9 cellular contexts compared by ENCODE assay signal in genomic region chr10:69223028-69223342, GRCh38. TPM values are rescaled to one million over a fixed set of nuclear protein-coding genes. Genes with fewer than 3 reads are reported as not detected.
DNase-seq lines count a peak whose midpoint lies in the region; ATAC-seq and TF ChIP-seq lines count a peak whose summit lies in the region.
"Had no signal": no experiment of that assay in that cellular context is flagged by ENCODE, and none has a peak within 500 bp of the region (broad histone marks: within the 10 kb centered on the region; RNA-seq: fewer than 3 reads in every experiment).

No MANE protein-coding gene starts in this region.

- H3K4me2 ChIP-seq in mammary epithelial cell (ENCODE audit: insufficient read depth, low read depth, low read length) = peak overlapping the region; percentile 86

- dilution Hi-C loops in mammary epithelial cell (cut with HindIII; ENCODE audit: low sequenced_read_pairs) = no loop called here

- H3K9ac ChIP-seq in mammary epithelial cell (ENCODE audit: insufficient read depth, low read length) = no peak overlapping the region

- TF ChIP-seq POLR2A in suprapubic skin (IDR thresholded peaks at IDR 0.05) = no peak

- peak overlapping the region; percentile 59 for H3K4me3 Mint-ChIP-seq in activated T-cell treated with anti-CD3 and anti-CD28 coated beads, Interleukin-2, amount 50 U/mL, for 24 hours

- ATAC-seq in HG03175 (IDR thresholded peaks at IDR 0.05; ENCODE audit: unreplicated experiment) = peak; percentile 21

- TF ChIP-seq CTCF in mammary epithelial cell (conservative IDR thresholded peaks at IDR 0.05 in 1 of 2, IDR thresholded peaks at IDR 0.05 in 1 of 2; ENCODE audit: extremely low read depth in 1 of 2, insufficient read depth in 1 of 2, low read depth in 1 of 2, low read length in 2 of 2) = no peak
- TF ChIP-seq CTCF in suprapubic skin (IDR thresholded peaks at IDR 0.05) = no peak

- TSS peak; percentile 86 for BruUV-seq in mammary epithelial cell (replicated peaks; lab: Mats Ljungman, UMichigan)

- no peak for DNase-seq in activated T-cell treated with anti-CD3 and anti-CD28 coated beads, Interleukin-2, amount 50 U/mL, for 24 hours
- no peak for DNase-seq in activated T-cell treated with anti-CD3 and anti-CD28 coated beads, Interleukin-2, amount 50 U/mL, for 48 hours
- no peak for DNase-seq in mammary epithelial cell
- DNase-seq in suprapubic skin (ENCODE audit: low spot score in 2 of 2) = no peak
- DNase-seq in amniotic stem cell (lab: John Stamatoyannopoulos, UW) = no peak
- no peak for DNase-seq in NCI-H146 treated with DMSO at 0.1 percent for 48 hours (lab: John Stamatoyannopoulos, UW; ENCODE audit: unreplicated experiment)
- no peak for DNase-seq in NCI-H2196 treated with DMSO at 0.1 percent for 48 hours (lab: John Stamatoyannopoulos, UW; ENCODE audit: unreplicated experiment)

- H3K9me3 ChIP-seq in mammary epithelial cell (replicated peaks; ENCODE audit: insufficient read depth, low read length) = no peaks in the 10 kb centered on the region
- no peaks in the 10 kb centered on the region for H3K9me3 ChIP-seq in suprapubic skin
- H3K9me3 ChIP-seq: SJSA1 had no signal

- TF ChIP-seq EP300 in suprapubic skin (IDR thresholded peaks at IDR 0.05) = no peak

- H3K36me3 ChIP-seq in mammary epithelial cell (ENCODE audit: insufficient read depth, low read length) (no peaks in the 10 kb centered on the region), suprapubic skin (no peaks in the 10 kb centered on the region)
- H3K36me3 ChIP-seq: SJSA1 had no signal

- H3K27me3 ChIP-seq in mammary epithelial cell (ENCODE audit: insufficient read depth, low read length) (no peaks in the 10 kb centered on the region), suprapubic skin (peaks cover 4% of the 10 kb centered on the region)
- H3K27me3 ChIP-seq: SJSA1 had no signal

- in situ Hi-C loops in mammary epithelial cell (cut with MboI; ENCODE audit: low sequenced_read_pairs in 2 of 2) = no loop called here

- WGBS in mammary epithelial cell (ENCODE audit: low coverage, missing lambda C conversion rate) = 6% methylated on average over 1 of the region's 1 CpG
- 16% methylated on average over 1 of the region's 1 CpG for WGBS in suprapubic skin

- H2AFZ ChIP-seq in mammary epithelial cell (ENCODE audit: low read depth, low read length) = no peak overlapping the region

- H3K27ac Mint-ChIP-seq in activated T-cell treated with anti-CD3 and anti-CD28 coated beads, Interleukin-2, amount 50 U/mL, for 24 hours = peak overlapping the region; percentile 95

- peak overlapping the region; percentile 79 for H3K27ac ChIP-seq in mammary epithelial cell (ENCODE audit: insufficient read depth, low read depth, low read length)
- H3K27ac ChIP-seq in suprapubic skin = peak overlapping the region; percentile 64
- H3K27ac ChIP-seq: SJSA1 had no signal

- H3K4me1 Mint-ChIP-seq in activated T-cell treated with anti-CD3 and anti-CD28 coated beads, Interleukin-2, amount 50 U/mL, for 24 hours (ENCODE audit: low read depth) = peaks cover 44% of the 10 kb centered on the region

- no peaks in the 10 kb centered on the region for H3K79me2 ChIP-seq in mammary epithelial cell (ENCODE audit: insufficient read depth, low read length)

- intact Hi-C loops in mammary epithelial cell (cut with micrococcal nuclease) = loop anchor here (5.0 kb wide), 1 partner anchor 266 kb away; the partner anchor contains the start of gene DDX21

- H3K4me3 ChIP-seq in mammary epithelial cell (replicated peaks in 1 of 3; ENCODE audit: insufficient read depth in 1 of 3, low read depth in 2 of 3, low read length in 3 of 3) (no peak overlapping the region), suprapubic skin (no peak overlapping the region)
- H3K4me3 ChIP-seq: SJSA1 had no signal

- peaks cover 42% of the 10 kb centered on the region for H3K4me1 ChIP-seq in mammary epithelial cell (ENCODE audit: insufficient read depth, low read length)
- peaks cover 26% of the 10 kb centered on the region for H3K4me1 ChIP-seq in suprapubic skin

- H4K20me1 ChIP-seq in mammary epithelial cell (ENCODE audit: insufficient read depth, low read length) = no peaks in the 10 kb centered on the region

- CTCF ChIA-PET in mammary epithelial cell (lab: Charles Lee; ENCODE audit: low non-redundant PET) = interaction anchor here (0.6 to 0.7 kb wide), 3 partner anchors 47 to 414 kb away, joined by 4 to 11 read pairs (median 11); no protein-coding TSS in a partner anchor

- H3K27me3 Mint-ChIP-seq in activated T-cell treated with anti-CD3 and anti-CD28 coated beads, Interleukin-2, amount 50 U/mL, for 24 hours = no peaks in the 10 kb centered on the region

- no peaks in the 10 kb centered on the region for H3K36me3 Mint-ChIP-seq in activated T-cell treated with anti-CD3 and anti-CD28 coated beads, Interleukin-2, amount 50 U/mL, for 24 hours (ENCODE audit: low read depth)

- H3K9me3 Mint-ChIP-seq in activated T-cell treated with anti-CD3 and anti-CD28 coated beads, Interleukin-2, amount 50 U/mL, for 24 hours = no peaks in the 10 kb centered on the region

RNA-seq across cellular contexts. Expression of gene HKDC1, which starts 2.9 kb away (rescaled TPM):
- under 1 TPM; under 0.01 to 0.07 TPM for total RNA-seq in mammary epithelial cell
- polyA plus RNA-seq in mammary epithelial cell = 0.26 TPM
- not detected for polyA minus RNA-seq in mammary epithelial cell
- under 1 TPM in 2 of 4 donors, not detected in 2; 0.13 to 0.15 TPM for total RNA-seq in suprapubic skin

RNA-seq across cellular contexts. Expression of gene SUPV3L1, which starts 43.0 kb away (rescaled TPM):
- total RNA-seq in mammary epithelial cell = 10 to 100 TPM; 26.8 to 36.7 TPM
- 31.5 TPM for polyA plus RNA-seq in mammary epithelial cell
- 19.1 TPM for polyA minus RNA-seq in mammary epithelial cell
- total RNA-seq in suprapubic skin = 10 to 100 TPM; 27.9 to 53.1 (median 30.5) TPM

RNA-seq across cellular contexts. Expression of gene HK1, which starts 55.3 kb away (rescaled TPM):
- total RNA-seq in mammary epithelial cell (100 to 1,000 TPM; 115 to 133 TPM), suprapubic skin (100 to 1,000 TPM; 119 to 142 (median 141) TPM)
- polyA plus RNA-seq in mammary epithelial cell = 95.9 TPM
- polyA minus RNA-seq in mammary epithelial cell = 256 TPM
